1 cellular context compared by ENCODE assay signal in the genomic region with DNA sequence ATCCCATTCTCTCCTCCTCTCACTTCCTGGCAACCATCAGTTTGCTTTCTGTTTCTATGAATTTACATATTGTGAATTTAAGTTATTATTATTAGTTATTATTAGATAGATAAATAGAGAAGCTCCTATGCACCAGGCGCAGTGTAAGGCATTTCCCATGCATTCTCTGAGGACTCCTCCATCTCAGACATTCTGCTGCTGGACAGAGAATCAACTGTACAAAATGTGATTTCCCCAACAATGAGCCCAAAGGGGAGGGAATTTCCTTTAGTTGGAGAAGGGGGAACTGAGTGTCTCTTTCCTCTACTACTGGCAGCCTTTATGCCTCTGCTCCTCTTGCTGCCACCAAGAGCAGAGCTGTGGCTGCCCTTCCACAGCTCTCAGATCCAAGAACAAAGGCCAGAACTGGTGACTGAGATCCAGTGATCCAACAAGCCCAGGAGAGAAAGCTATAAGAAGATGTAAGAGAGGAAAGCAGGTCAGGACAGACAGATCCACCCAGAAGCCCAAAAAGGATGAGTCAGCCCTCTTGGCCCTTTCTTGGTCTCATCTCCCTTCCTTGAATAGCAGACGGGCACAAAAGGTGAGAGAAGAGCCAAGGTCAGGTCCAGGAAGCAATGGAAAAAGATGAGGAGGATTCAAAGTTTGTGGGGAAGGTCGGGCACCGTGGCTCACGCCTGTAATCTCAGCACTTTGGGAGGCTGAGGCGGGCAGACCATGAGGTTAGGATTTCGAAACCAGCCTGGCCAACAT.
TF ChIP-seq lines count a peak whose summit lies in the region.

No MANE protein-coding gene starts in this region.

TF ChIP-seq in HEK293T, 16 proteins besides CTCF, POLR2A, EP300 and RAD21 (continued from another document):
- TF ChIP-seq L3MBTL2 (conservative IDR thresholded peaks at IDR 0.05) (no peak), ZNF384 (IDR thresholded peaks at IDR 0.05) (no peak)
- TF ChIP-seq, protein P1, sequence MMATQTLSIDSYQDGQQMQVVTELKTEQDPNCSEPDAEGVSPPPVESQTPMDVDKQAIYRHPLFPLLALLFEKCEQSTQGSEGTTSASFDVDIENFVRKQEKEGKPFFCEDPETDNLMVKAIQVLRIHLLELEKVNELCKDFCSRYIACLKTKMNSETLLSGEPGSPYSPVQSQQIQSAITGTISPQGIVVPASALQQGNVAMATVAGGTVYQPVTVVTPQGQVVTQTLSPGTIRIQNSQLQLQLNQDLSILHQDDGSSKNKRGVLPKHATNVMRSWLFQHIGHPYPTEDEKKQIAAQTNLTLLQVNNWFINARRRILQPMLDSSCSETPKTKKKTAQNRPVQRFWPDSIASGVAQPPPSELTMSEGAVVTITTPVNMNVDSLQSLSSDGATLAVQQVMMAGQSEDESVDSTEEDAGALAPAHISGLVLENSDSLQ (IDR thresholded peaks at IDR 0.05), result no peak
